In the genomic region with DNA sequence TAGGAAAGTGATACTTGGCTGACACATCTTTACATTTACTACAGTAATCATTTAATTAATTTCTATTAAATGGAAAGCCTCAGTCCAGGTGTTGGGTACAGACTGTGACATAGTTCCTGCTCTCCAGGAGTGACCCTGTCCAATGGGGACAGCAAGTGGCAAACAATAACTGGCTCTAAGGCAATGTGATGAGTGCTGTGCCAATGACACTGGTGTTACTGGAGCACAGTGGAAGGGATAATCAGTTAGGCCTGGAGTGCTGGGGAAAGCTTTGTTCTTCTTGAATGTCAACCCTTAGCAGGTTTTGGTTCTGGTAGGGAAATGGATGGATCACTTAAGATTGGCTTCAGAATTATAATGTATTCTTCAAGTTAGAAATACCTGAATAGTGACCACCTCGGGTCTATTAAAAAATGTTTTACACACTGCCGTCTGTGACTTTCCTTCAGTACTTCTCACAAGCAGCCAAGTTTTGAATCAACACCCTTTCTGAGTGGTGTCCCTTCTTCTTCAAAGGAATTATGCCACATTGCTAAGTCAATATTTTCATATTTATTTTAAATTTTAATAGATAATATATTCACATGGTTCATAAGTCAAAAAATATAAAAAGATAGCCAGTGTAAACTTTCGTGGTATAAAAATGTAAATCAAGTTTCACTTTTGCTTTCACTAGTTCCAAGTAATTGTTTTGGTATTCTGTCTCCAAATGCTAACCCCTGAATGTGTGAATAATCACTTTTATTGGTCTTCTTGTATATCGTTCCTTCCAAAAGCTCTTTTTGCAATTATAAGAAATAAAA, we compare ENCODE assay signal across 11 cellular contexts. TPM values are rescaled to one million over a fixed set of nuclear protein-coding genes. Genes with fewer than 3 reads are reported as not detected.
DNase-seq lines count a peak whose midpoint lies in the region; ATAC-seq, FAIRE-seq and TF ChIP-seq lines count a peak whose summit lies in the region.
"Had no signal": no experiment of that assay in that cellular context is flagged by ENCODE, and none has a peak within 500 bp of the region (broad histone marks: within the 10 kb centered on the region; RNA-seq: fewer than 3 reads in every experiment).

No MANE protein-coding gene starts in this region.

- peak; percentile 62 to 63 for ATAC-seq in activated CD4-positive, CD25-positive, alpha-beta regulatory T cell treated with anti-CD3 and anti-CD28 coated beads, Interleukin-2, amount 50 U/mL, for 24 hours
- ATAC-seq in stimulated activated naive B cell treated with anti-CD40 and anti-IgM and Interleukin-4, amounts not matched to agents 10 μg/mL and 1 μg/mL and 100 μg/mL, for 72 hours (replicated peaks): peak in 1 of 2 donors; percentile 16
- no peak for ATAC-seq in HG03442 (IDR thresholded peaks at IDR 0.05; ENCODE audit: unreplicated experiment)

- peaks cover 59% of the 10 kb centered on the region for H3K36me3 Mint-ChIP-seq in activated T-helper 2 cell treated with anti-CD3 and anti-CD28 coated beads, Interferon-gamma antibody, Interleukin-2, Interleukin-4, amounts not matched to agents 10 μg/mL and 5 μg/mL and 100 μg/mL, durations not matched to agents 14 hours and 24 hours and 36 hours (ENCODE audit: low read depth)
- peaks cover 22 to 45% of the 10 kb centered on the region in 2 donors for H3K36me3 Mint-ChIP-seq in stimulated activated naive B cell treated with anti-CD40 and anti-IgM and Interleukin-4, amounts not matched to agents 10 μg/mL and 1 μg/mL and 100 μg/mL, for 72 hours

- H3K9me3 ChIP-seq in kidney (ENCODE audit: control insufficient read depth in 1 of 2, low read length in 2 of 2): no peaks in the 10 kb centered on the region

- intact Hi-C loops in activated T-helper 2 cell treated with anti-CD3 and anti-CD28 coated beads, Interferon-gamma antibody, Interleukin-2, Interleukin-4, amounts not matched to agents 10 μg/mL and 5 μg/mL and 100 μg/mL, durations not matched to agents 14 hours and 24 hours and 36 hours (cut with micrococcal nuclease): no loop called here
- intact Hi-C loops in kidney (cut with DNase I): no loop called here

- no peak for FAIRE-seq in kidney (lab: Jason Lieb, UNC)
- FAIRE-seq: A204.1 had no signal

- H3K4me1 Mint-ChIP-seq in activated T-helper 2 cell treated with anti-CD3 and anti-CD28 coated beads, Interferon-gamma antibody, Interleukin-2, Interleukin-4, amounts not matched to agents 10 μg/mL and 5 μg/mL and 100 μg/mL, durations not matched to agents 14 hours and 24 hours and 36 hours (ENCODE audit: low read depth): peaks cover 27% of the 10 kb centered on the region
- peaks cover 6 to 19% of the 10 kb centered on the region in 2 donors for H3K4me1 Mint-ChIP-seq in stimulated activated naive B cell treated with anti-CD40 and anti-IgM and Interleukin-4, amounts not matched to agents 10 μg/mL and 1 μg/mL and 100 μg/mL, for 72 hours

- H3K4me1 ChIP-seq in kidney (ENCODE audit: control insufficient read depth in 1 of 2, insufficient read depth in 1 of 2, low read depth in 1 of 2, low read length in 2 of 2): peaks cover 0 to 3% of the 10 kb centered on the region in 2 donors

- no peak for DNase-seq in activated CD4-positive, CD25-positive, alpha-beta regulatory T cell treated with anti-CD3 and anti-CD28 coated beads, Interleukin-2, amount 50 U/mL, for 72 hours
- no peak for DNase-seq in activated T-helper 2 cell treated with anti-CD3 and anti-CD28 coated beads, Interferon-gamma antibody, Interleukin-2, Interleukin-4, amounts not matched to agents 10 μg/mL and 5 μg/mL and 100 μg/mL, durations not matched to agents 14 hours and 24 hours and 36 hours (ENCODE audit: low spot score)
- DNase-seq in kidney (no peak), NCI-H446 treated with DMSO at 0.1 percent for 48 hours (lab: John Stamatoyannopoulos, UW) (no peak), NCI-H1930 (lab: John Stamatoyannopoulos, UW) (no peak)
- DNase-seq in stimulated activated naive B cell treated with anti-CD40 and anti-IgM and Interleukin-4, amounts not matched to agents 10 μg/mL and 1 μg/mL and 100 μg/mL, for 72 hours: no peak
- DNase-seq: activated effector memory CD4-positive, alpha-beta T cell treated with Interleukin-2 at 50 U/mL for 16 hours; NCI-H187 had no signal

- peaks cover 19 to 46% of the 10 kb centered on the region in 2 donors for H3K36me3 ChIP-seq in kidney (ENCODE audit: control insufficient read depth in 1 of 2, insufficient read depth in 2 of 2, low read length in 2 of 2)

- no peak for TF ChIP-seq CTCF in kidney (IDR thresholded peaks at IDR 0.05; ENCODE audit: borderline replicate concordance, extremely low read depth, insufficient read depth)

- peak overlapping the region; percentile 89 for H3K27ac Mint-ChIP-seq in activated T-helper 2 cell treated with anti-CD3 and anti-CD28 coated beads, Interferon-gamma antibody, Interleukin-2, Interleukin-4, amounts not matched to agents 10 μg/mL and 5 μg/mL and 100 μg/mL, durations not matched to agents 14 hours and 24 hours and 36 hours
- H3K27ac Mint-ChIP-seq in stimulated activated naive B cell treated with anti-CD40 and anti-IgM and Interleukin-4, amounts not matched to agents 10 μg/mL and 1 μg/mL and 100 μg/mL, for 72 hours: peak overlapping the region; percentile 14

- H3K4me3 ChIP-seq in kidney (ENCODE audit: low read length in 2 of 2): peak overlapping the region; percentile 19 to 31

- no peaks in the 10 kb centered on the region for H3K27me3 Mint-ChIP-seq in activated T-helper 2 cell treated with anti-CD3 and anti-CD28 coated beads, Interferon-gamma antibody, Interleukin-2, Interleukin-4, amounts not matched to agents 10 μg/mL and 5 μg/mL and 100 μg/mL, durations not matched to agents 14 hours and 24 hours and 36 hours (ENCODE audit: low read depth)
- no peaks in the 10 kb centered on the region for H3K27me3 Mint-ChIP-seq in stimulated activated naive B cell treated with anti-CD40 and anti-IgM and Interleukin-4, amounts not matched to agents 10 μg/mL and 1 μg/mL and 100 μg/mL, for 72 hours

- H3K9ac ChIP-seq in kidney (ENCODE audit: low read length in 2 of 2): peak overlapping the region in 1 of 2 donors; percentile 48

- H3K4me3 Mint-ChIP-seq in activated T-helper 2 cell treated with anti-CD3 and anti-CD28 coated beads, Interferon-gamma antibody, Interleukin-2, Interleukin-4, amounts not matched to agents 10 μg/mL and 5 μg/mL and 100 μg/mL, durations not matched to agents 14 hours and 24 hours and 36 hours (ENCODE audit: low read depth): peak overlapping the region; percentile 79
- H3K4me3 Mint-ChIP-seq in stimulated activated naive B cell treated with anti-CD40 and anti-IgM and Interleukin-4, amounts not matched to agents 10 μg/mL and 1 μg/mL and 100 μg/mL, for 72 hours: peak overlapping the region; percentile 59 to 67

- H3K9me3 Mint-ChIP-seq in activated T-helper 2 cell treated with anti-CD3 and anti-CD28 coated beads, Interferon-gamma antibody, Interleukin-2, Interleukin-4, amounts not matched to agents 10 μg/mL and 5 μg/mL and 100 μg/mL, durations not matched to agents 14 hours and 24 hours and 36 hours: no peaks in the 10 kb centered on the region
- H3K9me3 Mint-ChIP-seq in stimulated activated naive B cell treated with anti-CD40 and anti-IgM and Interleukin-4, amounts not matched to agents 10 μg/mL and 1 μg/mL and 100 μg/mL, for 72 hours: no peaks in the 10 kb centered on the region

- H3K27ac ChIP-seq in kidney (ENCODE audit: low read depth in 2 of 2, low read length in 2 of 2): peak overlapping the region in 1 of 2 donors; percentile 63

RNA-seq across cellular contexts. Expression of a gene that starts 9.6 kb away (rescaled TPM):
- 51.8 and 55.6 TPM in 2 replicates for total RNA-seq in activated T-helper 2 cell treated with anti-CD3 and anti-CD28 coated beads, Interferon-gamma antibody, Interleukin-2, Interleukin-4, amounts not matched to agents 10 μg/mL and 5 μg/mL and 100 μg/mL, durations not matched to agents 14 hours and 24 hours and 36 hours
- total RNA-seq in kidney: 35.6 TPM
- polyA plus RNA-seq in kidney (ENCODE audit: insufficient read depth, low read depth, low replicate concordance): 17.3 TPM

RNA-seq across cellular contexts. Expression of a gene that starts 57.1 kb away (rescaled TPM):
- 69.8 and 76.9 TPM in 2 replicates for total RNA-seq in activated T-helper 2 cell treated with anti-CD3 and anti-CD28 coated beads, Interferon-gamma antibody, Interleukin-2, Interleukin-4, amounts not matched to agents 10 μg/mL and 5 μg/mL and 100 μg/mL, durations not matched to agents 14 hours and 24 hours and 36 hours
- 15.7 TPM for total RNA-seq in kidney
- polyA plus RNA-seq in kidney (ENCODE audit: insufficient read depth, low read depth, low replicate concordance): 63.5 TPM
